ENCODE assay signal across 8 cellular contexts in the genomic region with DNA sequence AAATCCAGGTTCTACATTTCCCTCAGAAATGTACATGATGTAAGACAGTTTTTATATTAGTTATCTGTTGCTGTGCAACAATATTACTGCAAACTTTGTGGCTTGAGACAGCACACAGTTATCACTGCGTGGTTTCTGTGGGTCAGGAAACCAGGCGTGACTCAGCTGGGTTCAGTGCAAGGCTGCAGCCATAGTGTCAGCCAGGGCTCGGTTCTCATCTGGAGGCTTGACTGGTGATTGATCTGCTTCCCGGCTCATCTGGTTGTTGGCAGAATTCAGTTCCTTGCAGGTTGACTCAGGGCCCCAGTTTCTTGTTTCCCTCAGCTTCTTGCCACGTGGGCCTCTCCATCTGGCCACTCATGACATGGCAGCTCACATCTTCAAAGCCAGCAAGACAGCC.
DNase-seq lines count a peak whose midpoint lies in the region; ATAC-seq lines count a peak whose summit lies in the region.
"Not testable (repeated sequence)": the region's sequence is repeated elsewhere in the genome, so short reads cannot be mapped to it uniquely, and the experiment has no call there.

No MANE protein-coding gene starts in this region.

- peak overlapping the region in 1 of 4 donors; percentile 15 for H3K4me3 Mint-ChIP-seq in CD4-positive, CD25-positive, alpha-beta regulatory T cell
- not testable (repeated sequence) for H3K4me3 Mint-ChIP-seq in activated CD4-positive, alpha-beta memory T cell treated with anti-CD3 and anti-CD28 coated beads for 36 hours; activated naive CD8-positive, alpha-beta T cell treated with anti-CD3 and anti-CD28 coated beads, Interleukin-2, amount 50 U/mL, for 24 hours

- not testable (repeated sequence) for ATAC-seq in CD4-positive, CD25-positive, alpha-beta regulatory T cell (ENCODE audit: low read depth in 2 of 2); activated naive CD8-positive, alpha-beta T cell treated with anti-CD3 and anti-CD28 coated beads, Interleukin-2, amount 50 U/mL, for 24 hours

- H3K36me3 Mint-ChIP-seq in CD4-positive, CD25-positive, alpha-beta regulatory T cell; activated CD4-positive, alpha-beta memory T cell treated with anti-CD3 and anti-CD28 coated beads for 36 hours; activated naive CD8-positive, alpha-beta T cell treated with anti-CD3 and anti-CD28 coated beads, Interleukin-2, amount 50 U/mL, for 24 hours (ENCODE audit: low read depth): not testable (repeated sequence)

- H3K27ac ChIP-seq in CD4-positive, CD25-positive, alpha-beta regulatory T cell (ENCODE audit: insufficient read depth, low read length, poor library complexity, severe bottlenecking); epithelial cell of prostate: not testable (repeated sequence)

- H3K4me1 ChIP-seq in CD4-positive, CD25-positive, alpha-beta regulatory T cell (ENCODE audit: control insufficient read depth, insufficient read depth, low read length, poor library complexity, severe bottlenecking), result not testable (repeated sequence)

- POLR2A ChIA-PET in activated CD4-positive, alpha-beta memory T cell treated with anti-CD3 and anti-CD28 coated beads for 36 hours (lab: Charles Lee), result not testable (repeated sequence)

- intact Hi-C loops in activated CD4-positive, alpha-beta memory T cell treated with anti-CD3 and anti-CD28 coated beads for 36 hours (cut with micrococcal nuclease), result not testable (repeated sequence)

- DNase-seq in CD4-positive, CD25-positive, alpha-beta regulatory T cell, result peak in 2 of 3 donors; percentile 4 to 24
- DNase-seq in HS-27A (ENCODE audit: low read depth), result peak; percentile 15
- DNase-seq in RKO (ENCODE audit: low spot score), result peak; percentile 60
- DNase-seq in activated CD4-positive, alpha-beta memory T cell treated with anti-CD3 and anti-CD28 coated beads for 36 hours, result peak; percentile 69
- peak; percentile 50 for DNase-seq in activated naive CD8-positive, alpha-beta T cell treated with anti-CD3 and anti-CD28 coated beads, Interleukin-2, amount 50 U/mL, for 24 hours
- peak; percentile 3 for DNase-seq in epithelial cell of prostate (ENCODE audit: low read depth, low spot score)
- peak; percentile 83 for DNase-seq in non-pigmented ciliary epithelial cell (ENCODE audit: low read depth)
- DNase-seq in stimulated activated CD8-positive, alpha-beta memory T cell treated with anti-CD3 and anti-CD28 coated beads, Interleukin-15, amount 100 ng/mL, for 48 hours (ENCODE audit: low read depth in 2 of 2), result peak; percentile 36 to 60

- H3K4me3 ChIP-seq in CD4-positive, CD25-positive, alpha-beta regulatory T cell (ENCODE audit: low read depth, low read length), result not testable (repeated sequence)

- H3K9me3 ChIP-seq in CD4-positive, CD25-positive, alpha-beta regulatory T cell (ENCODE audit: control insufficient read depth in 2 of 2, low read length in 2 of 2), result not testable (repeated sequence)

- H3K36me3 ChIP-seq in CD4-positive, CD25-positive, alpha-beta regulatory T cell (ENCODE audit: control insufficient read depth, insufficient read depth, low read length), result not testable (repeated sequence)

- H3K27me3 ChIP-seq in CD4-positive, CD25-positive, alpha-beta regulatory T cell (ENCODE audit: control insufficient read depth, insufficient read depth, low read length), result not testable (repeated sequence)

- CTCF ChIA-PET in activated CD4-positive, alpha-beta memory T cell treated with anti-CD3 and anti-CD28 coated beads for 36 hours (lab: Charles Lee), result not testable (repeated sequence)

- H3K27me3 Mint-ChIP-seq in CD4-positive, CD25-positive, alpha-beta regulatory T cell; activated CD4-positive, alpha-beta memory T cell treated with anti-CD3 and anti-CD28 coated beads for 36 hours; activated naive CD8-positive, alpha-beta T cell treated with anti-CD3 and anti-CD28 coated beads, Interleukin-2, amount 50 U/mL, for 24 hours: not testable (repeated sequence)

- not testable (repeated sequence) for H3K4me1 Mint-ChIP-seq in CD4-positive, CD25-positive, alpha-beta regulatory T cell; activated CD4-positive, alpha-beta memory T cell treated with anti-CD3 and anti-CD28 coated beads for 36 hours (ENCODE audit: low read depth)
- H3K4me1 Mint-ChIP-seq in activated naive CD8-positive, alpha-beta T cell treated with anti-CD3 and anti-CD28 coated beads, Interleukin-2, amount 50 U/mL, for 24 hours, result peaks cover 11% of the 10 kb centered on the region

- H3K27ac Mint-ChIP-seq in CD4-positive, CD25-positive, alpha-beta regulatory T cell, result peak overlapping the region in 2 of 3 donors; percentile 66 to 75
- not testable (repeated sequence) for H3K27ac Mint-ChIP-seq in activated CD4-positive, alpha-beta memory T cell treated with anti-CD3 and anti-CD28 coated beads for 36 hours; activated naive CD8-positive, alpha-beta T cell treated with anti-CD3 and anti-CD28 coated beads, Interleukin-2, amount 50 U/mL, for 24 hours

- peaks cover 0 to 17% (median 4%) of the 10 kb centered on the region in 7 donors for H3K9me3 Mint-ChIP-seq in CD4-positive, CD25-positive, alpha-beta regulatory T cell
- peaks cover 26% of the 10 kb centered on the region for H3K9me3 Mint-ChIP-seq in activated CD4-positive, alpha-beta memory T cell treated with anti-CD3 and anti-CD28 coated beads for 36 hours
- H3K9me3 Mint-ChIP-seq in activated naive CD8-positive, alpha-beta T cell treated with anti-CD3 and anti-CD28 coated beads, Interleukin-2, amount 50 U/mL, for 24 hours, result not testable (repeated sequence)

Comparison
In these comparisons a context has a peak if more than half of its experiments do, and no peak if none do; other contexts are left out.
1. DNase-seq: peak in every context shown above with its lines; median percentile 83 in non-pigmented ciliary epithelial cell; 69 in activated CD4-positive, alpha-beta memory T cell treated with anti-CD3 and anti-CD28 coated beads for 36 hours; 60 in RKO; 50 in activated naive CD8-positive, alpha-beta T cell treated with anti-CD3 and anti-CD28 coated beads, Interleukin-2, amount 50 U/mL, for 24 hours; 48 in stimulated activated CD8-positive, alpha-beta memory T cell treated with anti-CD3 and anti-CD28 coated beads, Interleukin-15, amount 100 ng/mL, for 48 hours; 15 in HS-27A; 14 in CD4-positive, CD25-positive, alpha-beta regulatory T cell; 3 in epithelial cell of prostate.